1 cellular context compared by ENCODE assay signal in the genomic region with DNA sequence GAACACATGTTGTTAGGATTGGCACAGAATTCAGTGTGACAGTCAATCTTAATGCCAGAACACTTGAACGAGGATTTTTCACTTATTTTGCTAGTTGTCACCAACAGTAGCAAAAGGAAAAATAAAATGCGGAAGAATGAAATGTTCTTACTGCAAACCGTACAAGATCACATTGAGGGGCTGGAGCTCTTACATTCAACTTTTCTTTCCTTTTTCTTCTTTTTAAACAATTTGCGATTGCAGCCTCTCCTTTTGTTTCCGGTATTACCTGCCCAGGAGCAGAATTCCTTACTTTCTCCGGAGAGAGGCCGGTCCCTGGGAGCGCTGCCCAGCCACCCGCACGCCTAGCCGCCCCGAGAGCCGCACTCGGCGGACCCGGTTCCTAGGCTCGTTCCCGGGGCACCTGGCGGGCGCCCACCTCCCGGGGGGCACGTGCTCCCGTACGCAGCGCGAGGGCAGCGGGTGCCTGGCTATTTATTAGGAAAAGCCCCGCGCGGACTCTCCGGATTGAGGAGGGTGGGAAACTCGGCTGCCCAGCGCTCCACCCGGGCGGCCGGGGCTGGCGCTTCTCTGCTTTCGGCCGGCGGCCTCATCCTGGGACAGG.
TF ChIP-seq lines count a peak whose summit lies in the region.

No MANE protein-coding gene starts in this region.

TF ChIP-seq in HepG2, 621 proteins besides CTCF, POLR2A, EP300 and RAD21 (continued from another document and continues in another):
- peak; percentile 13; the same call in 1 of the 2 replicates for TF ChIP-seq IRF9 (CRISPR knock-in tag; IDR thresholded peaks at IDR 0.05; ENCODE audit: borderline replicate concordance)
- peak; percentile 8; the same call in 1 of the 2 replicates for TF ChIP-seq ZNF331 (CRISPR knock-in tag; IDR thresholded peaks at IDR 0.05)
- TF ChIP-seq, protein P1, sequence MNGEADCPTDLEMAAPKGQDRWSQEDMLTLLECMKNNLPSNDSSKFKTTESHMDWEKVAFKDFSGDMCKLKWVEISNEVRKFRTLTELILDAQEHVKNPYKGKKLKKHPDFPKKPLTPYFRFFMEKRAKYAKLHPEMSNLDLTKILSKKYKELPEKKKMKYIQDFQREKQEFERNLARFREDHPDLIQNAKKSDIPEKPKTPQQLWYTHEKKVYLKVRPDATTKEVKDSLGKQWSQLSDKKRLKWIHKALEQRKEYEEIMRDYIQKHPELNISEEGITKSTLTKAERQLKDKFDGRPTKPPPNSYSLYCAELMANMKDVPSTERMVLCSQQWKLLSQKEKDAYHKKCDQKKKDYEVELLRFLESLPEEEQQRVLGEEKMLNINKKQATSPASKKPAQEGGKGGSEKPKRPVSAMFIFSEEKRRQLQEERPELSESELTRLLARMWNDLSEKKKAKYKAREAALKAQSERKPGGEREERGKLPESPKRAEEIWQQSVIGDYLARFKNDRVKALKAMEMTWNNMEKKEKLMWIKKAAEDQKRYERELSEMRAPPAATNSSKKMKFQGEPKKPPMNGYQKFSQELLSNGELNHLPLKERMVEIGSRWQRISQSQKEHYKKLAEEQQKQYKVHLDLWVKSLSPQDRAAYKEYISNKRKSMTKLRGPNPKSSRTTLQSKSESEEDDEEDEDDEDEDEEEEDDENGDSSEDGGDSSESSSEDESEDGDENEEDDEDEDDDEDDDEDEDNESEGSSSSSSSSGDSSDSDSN (CRISPR knock-in tag; IDR thresholded peaks at IDR 0.05), result peak; percentile 83
- peak; percentile 60; the same call in 1 of the 2 replicates for TF ChIP-seq MXD3 (CRISPR knock-in tag; IDR thresholded peaks at IDR 0.05)
- peak; percentile 3; the same call in 1 of the 2 replicates for TF ChIP-seq MXD1 (CRISPR knock-in tag; IDR thresholded peaks at IDR 0.05)
- TF ChIP-seq ZNF678 (CRISPR knock-in tag; IDR thresholded peaks at IDR 0.05), result 0 out of 2 replicates have a peak, but pooled peaks have one; percentile 19
- 0 out of 2 replicates have a peak, but pooled peaks have one; percentile 2 for TF ChIP-seq ARID5B (CRISPR knock-in tag; IDR thresholded peaks at IDR 0.05)
- TF ChIP-seq ZNF75D (CRISPR knock-in tag; IDR thresholded peaks at IDR 0.05; ENCODE audit: borderline replicate concordance), result no peak
- 0 out of 2 replicates have a peak, but pooled peaks have one; percentile 7 for TF ChIP-seq HDAC2 (CRISPR knock-in tag; IDR thresholded peaks at IDR 0.05)
- no peak for TF ChIP-seq ZFP36L1 (CRISPR knock-in tag; IDR thresholded peaks at IDR 0.05)
- no peak for TF ChIP-seq NFKB2 (CRISPR knock-in tag; IDR thresholded peaks at IDR 0.05; ENCODE audit: borderline replicate concordance)
- no peak for TF ChIP-seq FOXJ3 (CRISPR knock-in tag; IDR thresholded peaks at IDR 0.05; ENCODE audit: borderline replicate concordance)
- peak; percentile 71; the same call in 1 of the 2 replicates for TF ChIP-seq FOSL1 (CRISPR knock-in tag; IDR thresholded peaks at IDR 0.05; ENCODE audit: borderline replicate concordance)
- no peak for TF ChIP-seq NFATC3 (CRISPR knock-in tag; IDR thresholded peaks at IDR 0.05)
- peak; percentile 29; the same call in 1 of the 2 replicates for TF ChIP-seq ZGPAT (CRISPR knock-in tag; IDR thresholded peaks at IDR 0.05)
- peak; percentile 33; the same call in 1 of the 2 replicates for TF ChIP-seq KMT2A (CRISPR knock-in tag; IDR thresholded peaks at IDR 0.05)
- no peak for TF ChIP-seq DZIP1 (CRISPR knock-in tag; IDR thresholded peaks at IDR 0.05)
- no peak for TF ChIP-seq ZSCAN31 (CRISPR knock-in tag; IDR thresholded peaks at IDR 0.05; ENCODE audit: low read depth)
- TF ChIP-seq ZNF761 (CRISPR knock-in tag; conservative IDR thresholded peaks at IDR 0.05), result 0 out of 2 replicates have a peak, but pooled peaks have one; percentile 18
- TF ChIP-seq ATF6 (CRISPR knock-in tag; conservative IDR thresholded peaks at IDR 0.05), result 0 out of 2 replicates have a peak, but pooled peaks have one; percentile 2
- TF ChIP-seq, protein P2, sequence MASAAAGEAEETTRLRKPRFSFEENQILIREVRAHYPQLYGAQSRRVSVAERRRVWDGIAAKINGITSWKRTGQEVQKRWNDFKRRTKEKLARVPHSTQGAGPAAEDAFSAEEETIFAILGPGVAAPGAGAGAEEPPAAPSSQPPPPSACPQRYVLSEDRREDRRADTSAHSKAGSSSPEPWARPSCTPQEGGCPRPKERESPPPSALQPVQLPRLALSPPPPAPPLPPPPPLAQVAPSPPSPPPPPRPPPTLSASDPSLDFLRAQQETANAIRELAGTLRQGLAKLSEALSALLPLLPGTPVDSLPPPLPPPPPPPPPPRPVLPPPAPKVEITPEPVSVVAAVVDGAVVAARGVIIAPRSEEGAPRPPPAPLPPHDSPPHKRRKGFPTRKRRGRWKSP (CRISPR knock-in tag; IDR thresholded peaks at IDR 0.05), result 0 out of 2 replicates have a peak, but pooled peaks have one; percentile 5
- 0 out of 2 replicates have a peak, but pooled peaks have one; percentile 15 for TF ChIP-seq ZNF546 (CRISPR knock-in tag; conservative IDR thresholded peaks at IDR 0.05)
- no peak for TF ChIP-seq ZNF468 (CRISPR knock-in tag; IDR thresholded peaks at IDR 0.05)
- TF ChIP-seq ZNF282 (IDR thresholded peaks at IDR 0.05; ENCODE audit: partially characterized antibody), result no peak
- peak; percentile 75 for TF ChIP-seq AGO2 (optimal IDR thresholded peaks at IDR 0.05; ENCODE audit: low read depth, low read length)
- no peak for TF ChIP-seq HCFC1 (IDR thresholded peaks at IDR 0.05; ENCODE audit: low read depth, low read length)
- peak; percentile 2; the same call in 1 of the 2 replicates for TF ChIP-seq ZSCAN21 (CRISPR knock-in tag; IDR thresholded peaks at IDR 0.05; ENCODE audit: borderline replicate concordance)
- no peak for TF ChIP-seq CBX1 (IDR thresholded peaks at IDR 0.05; ENCODE audit: low read depth)
- 0 out of 4 replicates have a peak, but pooled peaks of 1 of the 2 experiments have one; percentile 8 for TF ChIP-seq ATF4 (CRISPR knock-in tag; IDR thresholded peaks at IDR 0.05)
- 0 out of 2 replicates have a peak, but pooled peaks have one; percentile 3 for TF ChIP-seq MED13 (CRISPR knock-in tag; IDR thresholded peaks at IDR 0.05)
- peak; percentile 63 for TF ChIP-seq HNRNPLL (IDR thresholded peaks at IDR 0.05; ENCODE audit: low read depth, low read length, poor library complexity, severe bottlenecking)
- peak; percentile 64; the same call in 1 of the 2 replicates for TF ChIP-seq DMAP1 (CRISPR knock-in tag; IDR thresholded peaks at IDR 0.05)
- TF ChIP-seq ELF1 (CRISPR knock-in tag; IDR thresholded peaks at IDR 0.05), result no peak
- no peak for TF ChIP-seq KAT7 (CRISPR knock-in tag; IDR thresholded peaks at IDR 0.05; ENCODE audit: borderline replicate concordance)
- peak; percentile 79; the same call in 1 of the 2 replicates for TF ChIP-seq POLR2G (IDR thresholded peaks at IDR 0.05; ENCODE audit: low read depth, low read length)
- no peak for TF ChIP-seq HHEX (CRISPR knock-in tag; IDR thresholded peaks at IDR 0.05)
- 0 out of 2 replicates have a peak, but pooled peaks have one; percentile 29 for TF ChIP-seq KMT2B (CRISPR knock-in tag; IDR thresholded peaks at IDR 0.05)
- TF ChIP-seq ZNF547 (CRISPR knock-in tag; IDR thresholded peaks at IDR 0.05), result peak; percentile 5
- TF ChIP-seq SPEN (CRISPR knock-in tag; IDR thresholded peaks at IDR 0.05; ENCODE audit: low read depth), result 0 out of 2 replicates have a peak, but pooled peaks have one; percentile 10
- TF ChIP-seq AGO1 (IDR thresholded peaks at IDR 0.05; ENCODE audit: low read depth, low read length, poor library complexity, severe bottlenecking), result peak; percentile 66
- 0 out of 2 replicates have a peak, but pooled peaks have one; percentile 14 for TF ChIP-seq PHF21A (CRISPR knock-in tag; IDR thresholded peaks at IDR 0.05)
- TF ChIP-seq HNRNPL (IDR thresholded peaks at IDR 0.05; ENCODE audit: low read depth, low read length), result 0 out of 2 replicates have a peak, but pooled peaks have one; percentile 9
- 0 out of 2 replicates have a peak, but pooled peaks have one; percentile 24 for TF ChIP-seq ZNF296 (CRISPR knock-in tag; conservative IDR thresholded peaks at IDR 0.05)
